24 cellular contexts compared by ENCODE assay signal in the genomic region with DNA sequence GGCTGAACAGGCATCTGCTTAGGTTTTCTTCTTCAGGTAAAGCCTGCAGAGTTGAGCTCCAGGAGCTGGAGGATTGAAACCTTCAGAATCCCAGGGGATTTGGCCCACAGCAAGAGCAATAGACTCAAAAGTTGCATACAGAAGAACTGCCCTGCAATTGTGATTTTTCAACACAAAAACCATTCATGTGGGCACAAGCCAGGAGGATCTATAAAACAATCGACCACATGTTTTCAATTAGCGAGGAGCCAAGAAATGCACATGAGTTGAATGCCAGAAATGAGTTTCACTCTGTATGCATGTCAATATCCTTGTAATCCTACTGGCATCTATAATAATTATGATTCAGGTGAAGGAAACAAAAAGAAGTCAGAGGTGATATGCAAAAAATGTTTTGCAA.
DNase-seq lines count a peak whose midpoint lies in the region; ATAC-seq and TF ChIP-seq lines count a peak whose summit lies in the region.
"Had no signal": no experiment of that assay in that cellular context is flagged by ENCODE, and none has a peak within 500 bp of the region (broad histone marks: within the 10 kb centered on the region; RNA-seq: fewer than 3 reads in every experiment).

No MANE protein-coding gene starts in this region.

- DNase-seq in AG20443 (ENCODE audit: low spot score): peak; percentile 13
- DNase-seq in HS-5 (ENCODE audit: low read depth): peak; percentile 41
- DNase-seq in astrocyte of the spinal cord (ENCODE audit: low read depth, low spot score): peak; percentile 29
- DNase-seq in neural progenitor cell (ENCODE audit: low spot score): peak; percentile 7
- no peak for DNase-seq in activated CD4-positive, alpha-beta T cell treated with anti-CD3 and anti-CD28 coated beads, Interleukin-2, amount 50 U/mL, for 48 hours
- no peak for DNase-seq in NOMO-1 (lab: John Stamatoyannopoulos, UW; ENCODE audit: unreplicated experiment in 2 of 2)
- DNase-seq: activated CD8-positive, alpha-beta memory T cell treated with anti-CD3 and anti-CD28 coated beads, Interleukin-2, amount 50 U/mL, for 48 hours; activated effector memory CD4-positive, alpha-beta T cell treated with Interleukin-2 at 50 U/mL for 16 hours; activated naive CD8-positive, alpha-beta T cell treated with anti-CD3 and anti-CD28 coated beads for 36 hours; body of pancreas; DMS153; effector memory CD4-positive, alpha-beta T cell; Kasumi-1; left ventricle myocardium superior; MV-4-11; NCI-H774; Right ventricle myocardium superior; sigmoid colon; stimulated activated naive CD8-positive, alpha-beta T cell treated with anti-CD3 and anti-CD28 coated beads, Interleukin-15, Interleukin-2, amounts not matched to agents 100 U/mL and 50 U/mL, for 24 hours; SW 1271; T1000 had no signal

- H3K27ac ChIP-seq in neural progenitor cell: peak overlapping the region; percentile 30
- H3K27ac ChIP-seq: body of pancreas, sigmoid colon had no signal

- no peak overlapping the region for H3K9ac ChIP-seq in neural progenitor cell

- ATAC-seq in HG02970 (IDR thresholded peaks at IDR 0.05; ENCODE audit: low FRiP score, unreplicated experiment): no peak
- ATAC-seq: body of pancreas; left ventricle myocardium superior; natural killer cell treated with Interleukin-12 subunit alpha and Interleukin-12 subunit beta and Interleukin-15 and Interleukin-18, amount 100 ng/mL, for 72 hours; stimulated activated naive CD8-positive, alpha-beta T cell treated with anti-CD3 and anti-CD28 coated beads, Interleukin-15, Interleukin-2, amounts not matched to agents 100 U/mL and 50 U/mL, for 24 hours had no signal

- H3K79me2 ChIP-seq in neural progenitor cell (ENCODE audit: low read depth): no peaks in the 10 kb centered on the region

- H3K9me3 ChIP-seq in neural progenitor cell (ENCODE audit: low read depth): no peaks in the 10 kb centered on the region
- H3K9me3 ChIP-seq: body of pancreas, sigmoid colon had no signal

- peaks cover 16% of the 10 kb centered on the region for H3K4me1 Mint-ChIP-seq in neural progenitor cell
- H3K4me1 Mint-ChIP-seq: activated naive CD8-positive, alpha-beta T cell treated with anti-CD3 and anti-CD28 coated beads for 36 hours had no signal

- no peaks in the 10 kb centered on the region for H3K36me3 Mint-ChIP-seq in neural progenitor cell
- H3K36me3 Mint-ChIP-seq: activated naive CD8-positive, alpha-beta T cell treated with anti-CD3 and anti-CD28 coated beads for 36 hours; mesothelial cell of epicardium; natural killer cell treated with Interleukin-12 subunit alpha and Interleukin-12 subunit beta and Interleukin-15 and Interleukin-18, amount 100 ng/mL, for 72 hours had no signal

- no peaks in the 10 kb centered on the region for H3K27me3 ChIP-seq in neural progenitor cell
- H3K27me3 ChIP-seq: body of pancreas, sigmoid colon had no signal

- no peaks in the 10 kb centered on the region for H3K27me3 Mint-ChIP-seq in neural progenitor cell (ENCODE audit: insufficient read depth, low read depth)
- H3K27me3 Mint-ChIP-seq: activated naive CD8-positive, alpha-beta T cell treated with anti-CD3 and anti-CD28 coated beads for 36 hours; natural killer cell treated with Interleukin-12 subunit alpha and Interleukin-12 subunit beta and Interleukin-15 and Interleukin-18, amount 100 ng/mL, for 72 hours had no signal

- H3K27ac Mint-ChIP-seq in neural progenitor cell: peak overlapping the region; percentile 64
- H3K27ac Mint-ChIP-seq: activated naive CD8-positive, alpha-beta T cell treated with anti-CD3 and anti-CD28 coated beads for 36 hours; mesothelial cell of epicardium; natural killer cell treated with Interleukin-12 subunit alpha and Interleukin-12 subunit beta and Interleukin-15 and Interleukin-18, amount 100 ng/mL, for 72 hours had no signal

- peak overlapping the region; percentile 45 for H2AFZ ChIP-seq in neural progenitor cell (replicated peaks)

- in situ Hi-C loops in astrocyte of the spinal cord (cut with HindIII; ENCODE audit: low sequenced_read_pairs): no loop called here

- H3K4me1 ChIP-seq in neural progenitor cell: peaks cover 8% of the 10 kb centered on the region
- H3K4me1 ChIP-seq: body of pancreas, sigmoid colon had no signal

- H3F3A ChIP-seq in neural progenitor cell (ENCODE audit: low read depth): no peaks in the 10 kb centered on the region

- H3K4me2 ChIP-seq in neural progenitor cell: no peak overlapping the region

- H3K4me3 ChIP-seq in astrocyte of the spinal cord (ENCODE audit: low read depth, low read length): no peak overlapping the region
- H3K4me3 ChIP-seq in neural progenitor cell: no peak overlapping the region
- H3K4me3 ChIP-seq: body of pancreas, sigmoid colon had no signal

- H3K4me3 Mint-ChIP-seq in neural progenitor cell: no peak overlapping the region
- H3K4me3 Mint-ChIP-seq: activated naive CD8-positive, alpha-beta T cell treated with anti-CD3 and anti-CD28 coated beads for 36 hours; mesothelial cell of epicardium; natural killer cell treated with Interleukin-12 subunit alpha and Interleukin-12 subunit beta and Interleukin-15 and Interleukin-18, amount 100 ng/mL, for 72 hours had no signal

- TF ChIP-seq CTCF in astrocyte of the spinal cord (IDR thresholded peaks at IDR 0.05; ENCODE audit: low read depth, low read length) (no peak), neural progenitor cell (IDR thresholded peaks at IDR 0.05) (no peak)

- no peaks in the 10 kb centered on the region for H4K20me1 ChIP-seq in neural progenitor cell (ENCODE audit: low read depth)

- no peaks in the 10 kb centered on the region for H3K9me3 Mint-ChIP-seq in neural progenitor cell
- H3K9me3 Mint-ChIP-seq: activated naive CD8-positive, alpha-beta T cell treated with anti-CD3 and anti-CD28 coated beads for 36 hours; mesothelial cell of epicardium; natural killer cell treated with Interleukin-12 subunit alpha and Interleukin-12 subunit beta and Interleukin-15 and Interleukin-18, amount 100 ng/mL, for 72 hours had no signal

- no peaks in the 10 kb centered on the region for H3K36me3 ChIP-seq in neural progenitor cell
- H3K36me3 ChIP-seq: sigmoid colon had no signal

Comparison
In these comparisons a context has a peak if more than half of its experiments do, and no peak if none do; other contexts are left out.
1. DNase-seq: peak in AG20443 (single experiment), HS-5 (single experiment), astrocyte of the spinal cord (single experiment) and neural progenitor cell (single experiment); none in activated CD4-positive, alpha-beta T cell treated with anti-CD3 and anti-CD28 coated beads, Interleukin-2, amount 50 U/mL, for 48 hours (0 of 2) and NOMO-1 (0 of 2).